Comparison of ENCODE assay signal across 8 cellular contexts in genomic region chr17:17780941-17781590, GRCh38. TPM values are rescaled to one million over a fixed set of nuclear protein-coding genes. Genes with fewer than 3 reads are reported as not detected.
DNase-seq lines count a peak whose midpoint lies in the region; ATAC-seq lines count a peak whose summit lies in the region.

No MANE protein-coding gene starts in this region.

- no peak overlapping the region for H3K4me3 ChIP-seq in thymus (ENCODE audit: low read length)

- DNase-seq in stimulated activated naive CD8-positive, alpha-beta T cell treated with anti-CD3 and anti-CD28 coated beads, Interleukin-15, amount 100 ng/mL, for 72 hours, result no peak
- no peak for DNase-seq in stimulated activated naive CD8-positive, alpha-beta T cell treated with anti-CD3 and anti-CD28 coated beads, Interleukin-15, Interleukin-2, amounts not matched to agents 100 U/mL and 50 U/mL, for 24 hours
- no peak for DNase-seq in activated T-helper 2 cell treated with anti-CD3 and anti-CD28 coated beads, Interferon-gamma antibody, Interleukin-2, Interleukin-4, amounts not matched to agents 10 μg/mL and 5 μg/mL and 100 μg/mL, durations not matched to agents 14 hours and 24 hours and 36 hours (ENCODE audit: low spot score)
- DNase-seq in iris pigment epithelial cell (ENCODE audit: low read depth) (peak; percentile 55), NCI-H446 treated with DMSO at 0.1 percent for 48 hours (lab: John Stamatoyannopoulos, UW) (no peak)

- intact Hi-C loops in activated T-helper 2 cell treated with anti-CD3 and anti-CD28 coated beads, Interferon-gamma antibody, Interleukin-2, Interleukin-4, amounts not matched to agents 10 μg/mL and 5 μg/mL and 100 μg/mL, durations not matched to agents 14 hours and 24 hours and 36 hours (cut with micrococcal nuclease), result loop anchor here (5.0 kb wide), 2 partner anchors 59 to 84 kb away; no protein-coding TSS in a partner anchor

- H3K9me3 ChIP-seq in thymus (ENCODE audit: control insufficient read depth), result no peaks in the 10 kb centered on the region

- H3K4me1 Mint-ChIP-seq in stimulated activated naive CD8-positive, alpha-beta T cell treated with anti-CD3 and anti-CD28 coated beads, Interleukin-15, amount 100 ng/mL, for 72 hours, result peaks cover 40% of the 10 kb centered on the region
- peaks cover 6% of the 10 kb centered on the region for H3K4me1 Mint-ChIP-seq in activated T-helper 2 cell treated with anti-CD3 and anti-CD28 coated beads, Interferon-gamma antibody, Interleukin-2, Interleukin-4, amounts not matched to agents 10 μg/mL and 5 μg/mL and 100 μg/mL, durations not matched to agents 14 hours and 24 hours and 36 hours (ENCODE audit: low read depth)

- H3K4me3 Mint-ChIP-seq in stimulated activated naive CD8-positive, alpha-beta T cell treated with anti-CD3 and anti-CD28 coated beads, Interleukin-15, amount 100 ng/mL, for 72 hours, result peak overlapping the region; percentile 17 to 78
- H3K4me3 Mint-ChIP-seq in activated T-helper 2 cell treated with anti-CD3 and anti-CD28 coated beads, Interferon-gamma antibody, Interleukin-2, Interleukin-4, amounts not matched to agents 10 μg/mL and 5 μg/mL and 100 μg/mL, durations not matched to agents 14 hours and 24 hours and 36 hours (ENCODE audit: low read depth), result peak overlapping the region; percentile 9

- no peak for ATAC-seq in stimulated activated naive CD8-positive, alpha-beta T cell treated with anti-CD3 and anti-CD28 coated beads, Interleukin-15, amount 100 ng/mL, for 72 hours
- no peak for ATAC-seq in stimulated activated naive CD8-positive, alpha-beta T cell treated with anti-CD3 and anti-CD28 coated beads, Interleukin-15, Interleukin-2, amounts not matched to agents 100 U/mL and 50 U/mL, for 24 hours
- ATAC-seq in HG02759 (IDR thresholded peaks at IDR 0.05; ENCODE audit: unreplicated experiment) (no peak), GM18870 (IDR thresholded peaks at IDR 0.05; ENCODE audit: unreplicated experiment) (no peak)

- 39% methylated on average over 10 of the region's 10 CpGs for WGBS in thymus

- H3K4me1 ChIP-seq in thymus (ENCODE audit: control insufficient read depth, insufficient read depth, low read length), result peaks cover 25% of the 10 kb centered on the region

- no peaks in the 10 kb centered on the region for H3K36me3 Mint-ChIP-seq in activated T-helper 2 cell treated with anti-CD3 and anti-CD28 coated beads, Interferon-gamma antibody, Interleukin-2, Interleukin-4, amounts not matched to agents 10 μg/mL and 5 μg/mL and 100 μg/mL, durations not matched to agents 14 hours and 24 hours and 36 hours (ENCODE audit: low read depth)

- peak overlapping the region; percentile 40 for H3K27ac ChIP-seq in thymus (ENCODE audit: low read depth)

- H3K27me3 Mint-ChIP-seq in stimulated activated naive CD8-positive, alpha-beta T cell treated with anti-CD3 and anti-CD28 coated beads, Interleukin-15, amount 100 ng/mL, for 72 hours, result peaks cover 11% of the 10 kb centered on the region
- H3K27me3 Mint-ChIP-seq in activated T-helper 2 cell treated with anti-CD3 and anti-CD28 coated beads, Interferon-gamma antibody, Interleukin-2, Interleukin-4, amounts not matched to agents 10 μg/mL and 5 μg/mL and 100 μg/mL, durations not matched to agents 14 hours and 24 hours and 36 hours (ENCODE audit: low read depth), result peaks cover 21% of the 10 kb centered on the region

- H3K9me3 Mint-ChIP-seq in stimulated activated naive CD8-positive, alpha-beta T cell treated with anti-CD3 and anti-CD28 coated beads, Interleukin-15, amount 100 ng/mL, for 72 hours, result no peaks in the 10 kb centered on the region
- H3K9me3 Mint-ChIP-seq in activated T-helper 2 cell treated with anti-CD3 and anti-CD28 coated beads, Interferon-gamma antibody, Interleukin-2, Interleukin-4, amounts not matched to agents 10 μg/mL and 5 μg/mL and 100 μg/mL, durations not matched to agents 14 hours and 24 hours and 36 hours, result no peaks in the 10 kb centered on the region

- H3K36me3 ChIP-seq in thymus (ENCODE audit: control insufficient read depth, insufficient read depth), result peaks cover 4% of the 10 kb centered on the region

- no peaks in the 10 kb centered on the region for H3K27me3 ChIP-seq in thymus (ENCODE audit: control insufficient read depth, insufficient read depth)

- no peak overlapping the region for H3K27ac Mint-ChIP-seq in stimulated activated naive CD8-positive, alpha-beta T cell treated with anti-CD3 and anti-CD28 coated beads, Interleukin-15, amount 100 ng/mL, for 72 hours
- H3K27ac Mint-ChIP-seq in activated T-helper 2 cell treated with anti-CD3 and anti-CD28 coated beads, Interferon-gamma antibody, Interleukin-2, Interleukin-4, amounts not matched to agents 10 μg/mL and 5 μg/mL and 100 μg/mL, durations not matched to agents 14 hours and 24 hours and 36 hours, result no peak overlapping the region

RNA-seq across cellular contexts. Expression of gene SREBF1, which starts 55.7 kb away (rescaled TPM):
- total RNA-seq in activated T-helper 2 cell treated with anti-CD3 and anti-CD28 coated beads, Interferon-gamma antibody, Interleukin-2, Interleukin-4, amounts not matched to agents 10 μg/mL and 5 μg/mL and 100 μg/mL, durations not matched to agents 14 hours and 24 hours and 36 hours, result 166 and 175 TPM in 2 replicates
- 53.3 TPM for polyA plus RNA-seq in thymus
